ENCODE assay signal across 1 cellular context in genomic region chr7:1562611-1563051, GRCh38.
TF ChIP-seq lines count a peak whose summit lies in the region.

No MANE protein-coding gene starts in this region.

TF ChIP-seq in HepG2, 621 proteins besides CTCF, POLR2A, EP300 and RAD21:
- no peak for TF ChIP-seq HCFC1 (IDR thresholded peaks at IDR 0.05; ENCODE audit: low read depth, low read length)
- no peak for TF ChIP-seq ZBED4 (CRISPR knock-in tag; IDR thresholded peaks at IDR 0.05; ENCODE audit: borderline replicate concordance)
- no peak for TF ChIP-seq STAT6 (CRISPR knock-in tag; IDR thresholded peaks at IDR 0.05; ENCODE audit: borderline replicate concordance)
- no peak for TF ChIP-seq HDAC1 (CRISPR knock-in tag; IDR thresholded peaks at IDR 0.05)
- TF ChIP-seq ZSCAN22 (CRISPR knock-in tag; IDR thresholded peaks at IDR 0.05), result peak; percentile 91
- TF ChIP-seq CREM (IDR thresholded peaks at IDR 0.05), result no peak
- TF ChIP-seq CREM (CRISPR knock-in tag; IDR thresholded peaks at IDR 0.05), result no peak
- TF ChIP-seq MEIS2 (CRISPR knock-in tag; IDR thresholded peaks at IDR 0.05), result no peak
- TF ChIP-seq KAT2B (IDR thresholded peaks at IDR 0.05; ENCODE audit: borderline replicate concordance, low read depth, low read length), result no peak
- no peak for TF ChIP-seq ZNF557 (CRISPR knock-in tag; IDR thresholded peaks at IDR 0.05)
- TF ChIP-seq ZNF678 (CRISPR knock-in tag; IDR thresholded peaks at IDR 0.05), result no peak
- no peak for TF ChIP-seq NCOR1 (IDR thresholded peaks at IDR 0.05; ENCODE audit: borderline replicate concordance, low read length)
- 0 out of 2 replicates have a peak, but pooled peaks have one; percentile 0 for TF ChIP-seq NR2C2 (CRISPR knock-in tag; IDR thresholded peaks at IDR 0.05; ENCODE audit: borderline replicate concordance)
